ENCODE assay signal across 1 cellular context in genomic region chr22:46062971-46063631, GRCh38.
TF ChIP-seq lines count a peak whose summit lies in the region.

No MANE protein-coding gene starts in this region.

TF ChIP-seq in WTC11, 78 proteins besides CTCF, POLR2A, EP300 and RAD21 (continued from another document):
- TF ChIP-seq ZNF532 (CRISPR knock-in tag; IDR thresholded peaks at IDR 0.05; ENCODE audit: borderline replicate concordance) (no peak), AFF4 (CRISPR knock-in tag; IDR thresholded peaks at IDR 0.05; ENCODE audit: borderline replicate concordance) (no peak), NFATC4 (CRISPR knock-in tag; IDR thresholded peaks at IDR 0.05) (no peak)
- TF ChIP-seq, protein P1, sequence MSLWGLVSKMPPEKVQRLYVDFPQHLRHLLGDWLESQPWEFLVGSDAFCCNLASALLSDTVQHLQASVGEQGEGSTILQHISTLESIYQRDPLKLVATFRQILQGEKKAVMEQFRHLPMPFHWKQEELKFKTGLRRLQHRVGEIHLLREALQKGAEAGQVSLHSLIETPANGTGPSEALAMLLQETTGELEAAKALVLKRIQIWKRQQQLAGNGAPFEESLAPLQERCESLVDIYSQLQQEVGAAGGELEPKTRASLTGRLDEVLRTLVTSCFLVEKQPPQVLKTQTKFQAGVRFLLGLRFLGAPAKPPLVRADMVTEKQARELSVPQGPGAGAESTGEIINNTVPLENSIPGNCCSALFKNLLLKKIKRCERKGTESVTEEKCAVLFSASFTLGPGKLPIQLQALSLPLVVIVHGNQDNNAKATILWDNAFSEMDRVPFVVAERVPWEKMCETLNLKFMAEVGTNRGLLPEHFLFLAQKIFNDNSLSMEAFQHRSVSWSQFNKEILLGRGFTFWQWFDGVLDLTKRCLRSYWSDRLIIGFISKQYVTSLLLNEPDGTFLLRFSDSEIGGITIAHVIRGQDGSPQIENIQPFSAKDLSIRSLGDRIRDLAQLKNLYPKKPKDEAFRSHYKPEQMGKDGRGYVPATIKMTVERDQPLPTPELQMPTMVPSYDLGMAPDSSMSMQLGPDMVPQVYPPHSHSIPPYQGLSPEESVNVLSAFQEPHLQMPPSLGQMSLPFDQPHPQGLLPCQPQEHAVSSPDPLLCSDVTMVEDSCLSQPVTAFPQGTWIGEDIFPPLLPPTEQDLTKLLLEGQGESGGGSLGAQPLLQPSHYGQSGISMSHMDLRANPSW (CRISPR knock-in tag; conservative IDR thresholded peaks at IDR 0.05; ENCODE audit: low read depth): no peak
